ENCODE assay signal across 13 cellular contexts in genomic region chr9:14706530-14707140, GRCh38. TPM values are rescaled to one million over a fixed set of nuclear protein-coding genes. Genes with fewer than 3 reads are reported as not detected.
DNase-seq lines count a peak whose midpoint lies in the region; ATAC-seq and TF ChIP-seq lines count a peak whose summit lies in the region.
"Had no signal": no experiment of that assay in that cellular context is flagged by ENCODE, and none has a peak within 500 bp of the region (broad histone marks: within the 10 kb centered on the region; RNA-seq: fewer than 3 reads in every experiment).

No MANE protein-coding gene starts in this region.

- H3K9me3 ChIP-seq in right atrium auricular region: peaks cover 0 to 34% of the 10 kb centered on the region in 2 donors
- H3K9me3 ChIP-seq in mucosa of descending colon: peaks cover 4% of the 10 kb centered on the region

- no peaks in the 10 kb centered on the region for H3K27me3 Mint-ChIP-seq in memory B cell

- H3K36me3 Mint-ChIP-seq in memory B cell: peaks cover 6% of the 10 kb centered on the region

- no peaks in the 10 kb centered on the region for H3K27me3 ChIP-seq in right atrium auricular region

- peak overlapping the region; percentile 30 for H3K4me3 Mint-ChIP-seq in memory B cell

- intact Hi-C loops in mucosa of descending colon (cut with DNase I, micrococcal nuclease): no loop called here

- H3K27ac Mint-ChIP-seq in memory B cell: no peak overlapping the region
- H3K27ac Mint-ChIP-seq: CD4-positive, alpha-beta memory T cell had no signal

- no peaks in the 10 kb centered on the region for H3K36me3 ChIP-seq in right atrium auricular region
- no peaks in the 10 kb centered on the region for H3K36me3 ChIP-seq in mucosa of descending colon (ENCODE audit: low read depth)
- H3K36me3 ChIP-seq: lower lobe of right lung had no signal

- H3K4me1 ChIP-seq in right atrium auricular region (no peaks in the 10 kb centered on the region), mucosa of descending colon (ENCODE audit: low read depth) (no peaks in the 10 kb centered on the region)
- H3K4me1 ChIP-seq: lower lobe of right lung had no signal

- H3K4me1 Mint-ChIP-seq in memory B cell: peaks cover 8% of the 10 kb centered on the region
- H3K4me1 Mint-ChIP-seq: CD4-positive, alpha-beta memory T cell had no signal

- TF ChIP-seq CTCF in right atrium auricular region (IDR thresholded peaks at IDR 0.05) (no peak), mucosa of descending colon (IDR thresholded peaks at IDR 0.05) (no peak)

- no peak overlapping the region for H3K4me3 ChIP-seq in right atrium auricular region
- H3K4me3 ChIP-seq in mucosa of descending colon: no peak overlapping the region
- H3K4me3 ChIP-seq: coronary artery, K562, lower lobe of right lung had no signal

- H3K27ac ChIP-seq in right atrium auricular region: no peak overlapping the region
- H3K27ac ChIP-seq: coronary artery, lower lobe of right lung had no signal

- peaks cover 13% of the 10 kb centered on the region for H3K9me3 Mint-ChIP-seq in memory B cell

- DNase-seq in memory B cell (ENCODE audit: low spot score in 2 of 2) (no peak), DMS153 (lab: John Stamatoyannopoulos, UW) (no peak), right atrium auricular region (ENCODE audit: low spot score) (no peak), mucosa of descending colon (no peak)
- DNase-seq: activated CD4-positive, CD25-positive, alpha-beta regulatory T cell treated with anti-CD3 and anti-CD28 coated beads, Interleukin-2, amount 50 U/mL, for 72 hours; CD4-positive, alpha-beta memory T cell; lower lobe of right lung; NCI-H187 treated with DMSO at 0.1 percent for 48 hours had no signal

- ATAC-seq in GM18907 (IDR thresholded peaks at IDR 0.05; ENCODE audit: unreplicated experiment) (peak; percentile 65), GM21723 (IDR thresholded peaks at IDR 0.05; ENCODE audit: unreplicated experiment) (peak; percentile 70), HG03175 (IDR thresholded peaks at IDR 0.05; ENCODE audit: unreplicated experiment) (peak; percentile 67), memory B cell (ENCODE audit: low read depth) (peak; percentile 79), mucosa of descending colon (no peak)
- ATAC-seq: K562, lower lobe of right lung had no signal

RNA-seq across cellular contexts. Expression of gene ZDHHC21, which starts 13.4 kb away (rescaled TPM):
- total RNA-seq in right atrium auricular region (10 to 100 TPM in 1 of 2 donors, 1 to 10 TPM in 1; 8.0 to 12.1 TPM), mucosa of descending colon (10 to 100 TPM; 11.5 to 16.7 (median 16.6) TPM)

RNA-seq across cellular contexts. Expression of gene CER1, which starts 15.9 kb away (rescaled TPM):
- total RNA-seq in right atrium auricular region: not detected
- total RNA-seq in mucosa of descending colon: under 1 TPM in 1 of 3 donors, not detected in 2; 0.25 TPM
- total RNA-seq: CD4-positive, alpha-beta memory T cell; K562; lower lobe of right lung had no signal
